Comparison of ENCODE assay signal across 14 cellular contexts in genomic region chr5:35145671-35146317, GRCh38.
"Had no signal": no experiment of that assay in that cellular context is flagged by ENCODE, and none has a peak within 500 bp of the region (broad histone marks: within the 10 kb centered on the region; RNA-seq: fewer than 3 reads in every experiment).

No MANE protein-coding gene starts in this region.

- H3K27me3 ChIP-seq: body of pancreas, dorsolateral prefrontal cortex, tibial artery had no signal

- ATAC-seq: body of pancreas; left lobe of liver; right cardiac atrium; stimulated activated naive CD8-positive, alpha-beta T cell treated with anti-CD3 and anti-CD28 coated beads, Interleukin-15, Interleukin-2, amounts not matched to agents 100 U/mL and 50 U/mL, for 24 hours; T-helper 17 cell had no signal

- DNase-seq: activated CD4-positive, alpha-beta T cell treated with anti-CD3 and anti-CD28 coated beads, Interleukin-2, amount 50 U/mL, for 48 hours; amniotic stem cell; body of pancreas; dorsolateral prefrontal cortex; hypothalamus; right cardiac atrium; stimulated activated naive CD8-positive, alpha-beta T cell treated with anti-CD3 and anti-CD28 coated beads, Interleukin-15, Interleukin-2, amounts not matched to agents 100 U/mL and 50 U/mL, for 24 hours; substantia nigra; T-helper 17 cell; tibial artery had no signal

- H3K4me3 ChIP-seq: body of pancreas, dorsolateral prefrontal cortex, lung, prostate gland, tibial artery had no signal

- H3K27ac ChIP-seq: body of pancreas, dorsolateral prefrontal cortex, epithelial cell of prostate, prostate gland, tibial artery had no signal

- H3K4me1 ChIP-seq: body of pancreas, prostate gland, tibial artery had no signal

- H3K36me3 ChIP-seq: prostate gland, tibial artery had no signal

- H3K9me3 ChIP-seq: body of pancreas, prostate gland, tibial artery had no signal
